Comparison of ENCODE assay signal across 8 cellular contexts in the genomic region with DNA sequence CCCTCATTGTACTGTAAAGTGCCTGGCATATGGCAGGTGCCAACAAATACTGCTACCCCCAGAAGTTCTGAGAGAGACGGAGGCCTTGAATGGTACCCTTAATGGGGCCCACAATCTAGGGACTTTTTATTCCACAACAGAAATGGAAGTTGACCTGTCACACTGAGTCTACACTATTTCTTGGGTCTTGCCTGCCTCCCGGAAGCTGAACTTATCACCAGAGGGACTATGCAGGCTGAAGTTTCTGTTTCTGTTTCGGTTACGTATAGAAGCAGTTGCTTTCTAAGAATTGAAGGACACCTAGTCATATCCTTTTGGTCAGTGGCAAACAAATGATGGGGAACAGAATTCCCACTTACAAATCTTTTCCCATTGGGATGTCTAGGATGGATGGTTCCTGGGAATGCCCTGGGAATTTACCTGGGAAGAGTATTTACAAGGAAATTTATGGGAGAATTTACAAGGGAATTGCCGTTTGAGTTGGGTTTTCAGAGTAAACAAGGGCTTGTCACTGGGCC.
DNase-seq lines count a peak whose midpoint lies in the region; ATAC-seq and TF ChIP-seq lines count a peak whose summit lies in the region.

No MANE protein-coding gene starts in this region.

- intact Hi-C loops in Calu3 (cut with micrococcal nuclease; ENCODE audit: unreplicated experiment) (no loop called here), ovary (cut with DNase I) (loop anchor here in 1 of 4 donors (5.0 kb wide), 1 partner anchor 129 kb away; a partner anchor contains a TSS)

- H3K4me3 Mint-ChIP-seq in Calu3 (ENCODE audit: low read depth, unreplicated experiment): no peak overlapping the region
- peak overlapping the region; percentile 33 for H3K4me3 Mint-ChIP-seq in activated naive CD8-positive, alpha-beta T cell treated with anti-CD3 and anti-CD28 coated beads for 36 hours

- TF ChIP-seq POLR2A in ovary (IDR thresholded peaks at IDR 0.05): no peak

- H3K4me3 ChIP-seq in thoracic aorta: peak overlapping the region; percentile 17
- no peak overlapping the region for H3K4me3 ChIP-seq in ovary

- H3K27ac Mint-ChIP-seq in Calu3 (ENCODE audit: unreplicated experiment): peak overlapping the region; percentile 70
- peak overlapping the region; percentile 89 for H3K27ac Mint-ChIP-seq in activated naive CD8-positive, alpha-beta T cell treated with anti-CD3 and anti-CD28 coated beads for 36 hours

- WGBS in ovary, 3 donors: 87 to 90% (median 89%) methylated on average over 5 of the region's 5 CpGs

- CTCF ChIA-PET in Calu3 (lab: Charles Lee): no interaction called here

- H3K27me3 Mint-ChIP-seq in Calu3 (ENCODE audit: unreplicated experiment): no peaks in the 10 kb centered on the region
- no peaks in the 10 kb centered on the region for H3K27me3 Mint-ChIP-seq in activated naive CD8-positive, alpha-beta T cell treated with anti-CD3 and anti-CD28 coated beads for 36 hours

- peaks cover 11% of the 10 kb centered on the region for H3K36me3 Mint-ChIP-seq in Calu3 (ENCODE audit: insufficient read depth, unreplicated experiment)
- H3K36me3 Mint-ChIP-seq in activated naive CD8-positive, alpha-beta T cell treated with anti-CD3 and anti-CD28 coated beads for 36 hours: peaks cover 4% of the 10 kb centered on the region

- TF ChIP-seq EP300 in ovary (IDR thresholded peaks at IDR 0.05): no peak

- H3K27ac ChIP-seq in thoracic aorta (no peak overlapping the region), ovary (no peak overlapping the region)

- H3K4me1 Mint-ChIP-seq in Calu3 (ENCODE audit: low read depth, unreplicated experiment): peaks cover 24% of the 10 kb centered on the region
- H3K4me1 Mint-ChIP-seq in activated naive CD8-positive, alpha-beta T cell treated with anti-CD3 and anti-CD28 coated beads for 36 hours: peaks cover 12% of the 10 kb centered on the region

- no peaks in the 10 kb centered on the region for H3K9me3 ChIP-seq in thoracic aorta
- H3K9me3 ChIP-seq in ovary: no peaks in the 10 kb centered on the region

- H3K36me3 ChIP-seq in thoracic aorta: no peaks in the 10 kb centered on the region
- no peaks in the 10 kb centered on the region for H3K36me3 ChIP-seq in ovary

- no peaks in the 10 kb centered on the region for H3K9me3 Mint-ChIP-seq in Calu3 (ENCODE audit: low read depth, unreplicated experiment)
- H3K9me3 Mint-ChIP-seq in activated naive CD8-positive, alpha-beta T cell treated with anti-CD3 and anti-CD28 coated beads for 36 hours: no peaks in the 10 kb centered on the region

- ATAC-seq in GM19468 (IDR thresholded peaks at IDR 0.05; ENCODE audit: extremely low read depth, unreplicated experiment) (peak; percentile 80), HG03521 (IDR thresholded peaks at IDR 0.05; ENCODE audit: unreplicated experiment) (peak; percentile 69), thoracic aorta (ENCODE audit: insufficient number of reproducible peaks, low FRiP score, low read depth) (no peak)

- H3K27me3 ChIP-seq in thoracic aorta (replicated peaks; ENCODE audit: insufficient read depth) (no peaks in the 10 kb centered on the region), ovary (no peaks in the 10 kb centered on the region)

- DNase-seq in Calu3 (no peak), thoracic aorta (ENCODE audit: low spot score) (no peak), HUDEP-2 (lab: John Stamatoyannopoulos, UW; ENCODE audit: unreplicated experiment in 76 of 76) (no peak), ovary (no peak)
- peak; percentile 20 for DNase-seq in activated naive CD8-positive, alpha-beta T cell treated with anti-CD3 and anti-CD28 coated beads for 36 hours
- DNase-seq in effector CD4-positive, alpha-beta T cell: no peak

- TF ChIP-seq CTCF in Calu3 (IDR thresholded peaks at IDR 0.05; ENCODE audit: unreplicated experiment): no peak
- no peak for TF ChIP-seq CTCF in thoracic aorta (IDR thresholded peaks at IDR 0.05)
- no peak for TF ChIP-seq CTCF in ovary (IDR thresholded peaks at IDR 0.05)

- BruUV-seq in Calu3 (replicated peaks; lab: Mats Ljungman, UMichigan): no TSS peak

- peaks cover 18 to 40% of the 10 kb centered on the region in 2 donors for H3K4me1 ChIP-seq in thoracic aorta (ENCODE audit: control insufficient read depth in 1 of 2, low read depth in 2 of 2)
- peaks cover 22% of the 10 kb centered on the region for H3K4me1 ChIP-seq in ovary (ENCODE audit: insufficient read depth)
